14 cellular contexts compared by ENCODE assay signal in the genomic region with DNA sequence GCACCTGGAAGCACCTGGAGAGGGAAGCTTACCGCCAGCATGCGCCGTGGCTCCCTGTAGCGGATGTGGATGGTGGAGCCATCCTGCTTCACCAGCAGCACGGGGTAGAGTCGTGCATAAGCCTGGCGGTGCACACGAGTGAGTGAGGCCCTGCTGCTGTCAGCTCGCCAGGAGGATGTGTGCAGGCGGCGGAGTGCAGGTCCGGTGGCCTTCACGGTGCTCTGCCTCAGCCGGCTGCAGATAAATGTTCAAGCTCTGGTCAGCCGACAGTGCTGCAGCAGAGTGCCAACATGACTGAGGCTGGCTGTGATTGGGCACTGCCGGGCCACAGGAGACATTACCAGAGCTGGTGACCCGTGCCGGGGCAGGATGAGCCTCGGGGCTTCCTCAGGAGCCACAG. TPM values are rescaled to one million over a fixed set of nuclear protein-coding genes. Genes with fewer than 3 reads are reported as not detected.
DNase-seq lines count a peak whose midpoint lies in the region; ATAC-seq, FAIRE-seq and TF ChIP-seq lines count a peak whose summit lies in the region.
"Had no signal": no experiment of that assay in that cellular context is flagged by ENCODE, and none has a peak within 500 bp of the region (broad histone marks: within the 10 kb centered on the region; RNA-seq: fewer than 3 reads in every experiment).

No MANE protein-coding gene starts in this region.

- H3K27ac Mint-ChIP-seq in activated naive CD4-positive, alpha-beta T cell treated with anti-CD3 and anti-CD28 coated beads, Interleukin-2, amount 10 ng/mL, durations not matched to agents 7 days and 5 days, result peak overlapping the region; percentile 90
- no peak overlapping the region for H3K27ac Mint-ChIP-seq in stimulated activated effector memory CD8-positive, alpha-beta T cell treated with anti-CD3 and anti-CD28 coated beads, Interleukin-12 subunit alpha, Interleukin-12 subunit beta, amount 100 ng/mL, for 72 hours

- FAIRE-seq in H1 (lab: Jason Lieb, UNC), result no peak
- FAIRE-seq: colon, pancreas had no signal

- H3K4me2 ChIP-seq in OCI-LY7 (ENCODE audit: low read length), result peak overlapping the region; percentile 99
- peak overlapping the region in 1 of 2 experiments; percentile 90; a peak in 2 of 4 replicates for H3K4me2 ChIP-seq in H1 (ENCODE audit: insufficient read depth in 1 of 2, low read depth in 2 of 2, low read length in 2 of 2)

- no peak overlapping the region for H3K9ac ChIP-seq in H1 (replicated peaks in 1 of 4; ENCODE audit: extremely low read depth in 1 of 4, low read depth in 3 of 4, low read length in 3 of 4)

- ATAC-seq in stimulated activated effector memory CD8-positive, alpha-beta T cell treated with anti-CD3 and anti-CD28 coated beads, Interleukin-12 subunit alpha, Interleukin-12 subunit beta, amount 100 ng/mL, for 72 hours, result no peak
- ATAC-seq in GM18520 (IDR thresholded peaks at IDR 0.05; ENCODE audit: unreplicated experiment), result no peak
- ATAC-seq: pancreas had no signal

- H4K20me1 ChIP-seq in OCI-LY7 (ENCODE audit: insufficient read depth, low read length), result no peaks in the 10 kb centered on the region
- peaks cover 0 to 13% of the 10 kb centered on the region in 2 experiments for H4K20me1 ChIP-seq in H1 (replicated peaks in 1 of 2; ENCODE audit: control insufficient read depth in 1 of 2, insufficient read depth in 2 of 2, low read length in 2 of 2)

- H3K79me2 ChIP-seq in OCI-LY7 (ENCODE audit: insufficient read depth, low read depth, low read length) (peaks cover 8% of the 10 kb centered on the region), H1 (ENCODE audit: control insufficient read depth in 1 of 2, insufficient read depth in 2 of 2, low read length in 2 of 2) (peaks cover 3 to 8% of the 10 kb centered on the region in 2 experiments; a peak in 2 of 4 replicates)

- no peaks in the 10 kb centered on the region for H3K9me3 Mint-ChIP-seq in activated naive CD4-positive, alpha-beta T cell treated with anti-CD3 and anti-CD28 coated beads, Interleukin-2, amount 10 ng/mL, durations not matched to agents 7 days and 5 days
- no peaks in the 10 kb centered on the region for H3K9me3 Mint-ChIP-seq in stimulated activated effector memory CD8-positive, alpha-beta T cell treated with anti-CD3 and anti-CD28 coated beads, Interleukin-12 subunit alpha, Interleukin-12 subunit beta, amount 100 ng/mL, for 72 hours

- POLR2A ChIA-PET in OCI-LY7 (lab: Charles Lee) (interaction anchor here (1.6 kb wide), 1 partner anchor 25 kb away, joined by 5 read pairs; a partner anchor contains a TSS), H1 (lab: Charles Lee; ENCODE audit: partially characterized antibody) (interaction anchor here (1.1 to 1.6 kb wide), 5 partner anchors 10 to 26 kb away, joined by 3 to 4 read pairs (median 4); a partner anchor contains a TSS)

- BruUV-seq in OCI-LY7 (replicated peaks; lab: Mats Ljungman, UMichigan), result no TSS peak

- H2BK12ac ChIP-seq in H1 (ENCODE audit: low read depth, low read length), result no peak overlapping the region

- peaks cover 54% of the 10 kb centered on the region for H3K4me1 Mint-ChIP-seq in activated naive CD4-positive, alpha-beta T cell treated with anti-CD3 and anti-CD28 coated beads, Interleukin-2, amount 10 ng/mL, durations not matched to agents 7 days and 5 days
- peaks cover 54% of the 10 kb centered on the region for H3K4me1 Mint-ChIP-seq in stimulated activated effector memory CD8-positive, alpha-beta T cell treated with anti-CD3 and anti-CD28 coated beads, Interleukin-12 subunit alpha, Interleukin-12 subunit beta, amount 100 ng/mL, for 72 hours

- no peak overlapping the region for H2BK20ac ChIP-seq in H1 (ENCODE audit: low read length)

- no peak overlapping the region for H2BK120ac ChIP-seq in H1 (replicated peaks; ENCODE audit: low read depth, low read length)

- peaks cover 0 to 6% (median 5%) of the 10 kb centered on the region in 4 experiments; a peak in 2 of 7 replicates for H3K27me3 ChIP-seq in H1 (replicated peaks in 1 of 4; ENCODE audit: control insufficient read depth in 3 of 4, extremely low read depth in 1 of 4, insufficient read depth in 3 of 4, low read length in 3 of 4)
- H3K27me3 ChIP-seq: pancreas had no signal

- 95% methylated on average over 19 of the region's 19 CpGs; no CpG with 5 or more reads in 1 of the 2 experiments for WGBS in H1 (ENCODE audit: extremely low coverage in 1 of 2, insufficient coverage in 1 of 2, insufficient read length in 1 of 2, insufficient replicate concordance in 2 of 2, low coverage in 1 of 2, low lambda C conversion rate in 2 of 2, missing lambda C conversion rate in 1 of 2), 2 experiments

- no peak overlapping the region for H3K14ac ChIP-seq in H1 (ENCODE audit: insufficient read length)

- TF ChIP-seq RAD21 in H1 (IDR thresholded peaks at IDR 0.05 in 1 of 2, conservative IDR thresholded peaks at IDR 0.05 in 1 of 2; ENCODE audit: low read depth in 2 of 2, low read length in 2 of 2), result no peak

- no peak for TF ChIP-seq POLR2A in H1 (IDR thresholded peaks at IDR 0.05; ENCODE audit: control extremely low read depth in 1 of 2, low read depth in 2 of 2, low read length in 2 of 2)

- H4K91ac ChIP-seq in H1 (replicated peaks; ENCODE audit: insufficient read length, low read length), result no peak overlapping the region

- H3K4ac ChIP-seq in H1 (replicated peaks; ENCODE audit: insufficient read length, low read depth, low read length), result no peak overlapping the region

- H3K23ac ChIP-seq in H1 (ENCODE audit: insufficient read length), result no peak overlapping the region

- peaks cover 8% of the 10 kb centered on the region; the same call in 1 of the 2 replicates for H3K23me2 ChIP-seq in H1 (ENCODE audit: low read depth, low read length)

- no peak overlapping the region for H2AK5ac ChIP-seq in H1 (ENCODE audit: low read depth, low read length)

- no peak overlapping the region for H3K27ac ChIP-seq in OCI-LY7 (ENCODE audit: low read depth, low read length, poor library complexity, severe bottlenecking)
- H3K27ac ChIP-seq in H1 (ENCODE audit: low read depth, low read length), result no peak overlapping the region

- no peaks in the 10 kb centered on the region for H3K9me2 ChIP-seq in OCI-LY7 (ENCODE audit: insufficient read depth, low read length)

- DNase-seq in activated naive CD4-positive, alpha-beta T cell treated with anti-CD3 and anti-CD28 coated beads, Interleukin-2, amount 10 ng/mL, durations not matched to agents 7 days and 5 days, result no peak
- DNase-seq in activated naive CD4-positive, alpha-beta T cell (lab: John Stamatoyannopoulos, UW), result no peak
- DNase-seq in OCI-LY7 (ENCODE audit: low spot score), result no peak
- no peak for DNase-seq in H1 (ENCODE audit: low read depth in 1 of 2, low spot score in 2 of 2)
- no peak for DNase-seq in stimulated activated effector memory CD8-positive, alpha-beta T cell treated with anti-CD3 and anti-CD28 coated beads, Interleukin-12 subunit alpha, Interleukin-12 subunit beta, amount 100 ng/mL, for 72 hours (ENCODE audit: low spot score in 2 of 2)
- DNase-seq in NCI-H2227 (lab: John Stamatoyannopoulos, UW; ENCODE audit: unreplicated experiment), result no peak
- no peak for DNase-seq in NCI-H748 (lab: John Stamatoyannopoulos, UW; ENCODE audit: unreplicated experiment)
- DNase-seq: islet precursor cell; NCI-H1436; stimulated activated CD4-positive, alpha-beta T cell treated with anti-CD3 and anti-CD28 coated beads, Interleukin-4, amount 100 ng/mL, for 1 hour; substantia nigra had no signal

- no peak overlapping the region for H2BK15ac ChIP-seq in H1 (ENCODE audit: low read length)

- H3K36me3 Mint-ChIP-seq in activated naive CD4-positive, alpha-beta T cell treated with anti-CD3 and anti-CD28 coated beads, Interleukin-2, amount 10 ng/mL, durations not matched to agents 7 days and 5 days, result peaks cover 12% of the 10 kb centered on the region
- H3K36me3 Mint-ChIP-seq in stimulated activated effector memory CD8-positive, alpha-beta T cell treated with anti-CD3 and anti-CD28 coated beads, Interleukin-12 subunit alpha, Interleukin-12 subunit beta, amount 100 ng/mL, for 72 hours, result peaks cover 46% of the 10 kb centered on the region

- H2BK5ac ChIP-seq in H1 (ENCODE audit: low read depth, low read length), result no peak overlapping the region

- H3K27me3 Mint-ChIP-seq in activated naive CD4-positive, alpha-beta T cell treated with anti-CD3 and anti-CD28 coated beads, Interleukin-2, amount 10 ng/mL, durations not matched to agents 7 days and 5 days, result peaks cover 12% of the 10 kb centered on the region

- no peak for TF ChIP-seq EP300 in H1 (IDR thresholded peaks at IDR 0.05; ENCODE audit: borderline replicate concordance in 1 of 2, low read depth in 2 of 2, low read length in 2 of 2)

- H3K9me3 ChIP-seq in OCI-LY7 (ENCODE audit: low read length) (no peaks in the 10 kb centered on the region), H1 (ENCODE audit: insufficient read depth in 2 of 2, low read depth in 1 of 2, low read length in 1 of 2) (no peaks in the 10 kb centered on the region)
- H3K9me3 ChIP-seq: pancreas had no signal

- no peak overlapping the region for H4K5ac ChIP-seq in H1 (ENCODE audit: insufficient read length, low read depth, low read length)

- CTCF ChIA-PET in activated naive CD4-positive, alpha-beta T cell treated with anti-CD3 and anti-CD28 coated beads, Interleukin-2, amount 10 ng/mL, durations not matched to agents 7 days and 5 days (lab: Charles Lee), result interaction anchor here (0.9 kb wide), 1 partner anchor 59 kb away, joined by 3 read pairs; no protein-coding TSS in a partner anchor
- CTCF ChIA-PET in OCI-LY7 (lab: Charles Lee; ENCODE audit: unreplicated experiment), result no interaction called here
- CTCF ChIA-PET in H1 (lab: Charles Lee; ENCODE audit: partially characterized antibody), result interaction anchor here (0.9 to 1.8 kb wide), 4 partner anchors 16 to 364 kb away, joined by 3 to 8 read pairs (median 4); no protein-coding TSS in a partner anchor

- H3K18ac ChIP-seq in H1 (ENCODE audit: extremely low read depth, low read length), result no peak overlapping the region

- peaks cover 12% of the 10 kb centered on the region; the same call in 1 of the 2 replicates for H3K79me1 ChIP-seq in H1 (ENCODE audit: low read depth, low read length)

- H2AFZ ChIP-seq in OCI-LY7 (ENCODE audit: low read length) (no peak overlapping the region), H1 (ENCODE audit: low read length) (no peak overlapping the region)

- H3K56ac ChIP-seq in H1 (replicated peaks; ENCODE audit: insufficient read length, low read depth, low read length), result no peak overlapping the region

- H3K4me3 Mint-ChIP-seq in activated naive CD4-positive, alpha-beta T cell treated with anti-CD3 and anti-CD28 coated beads, Interleukin-2, amount 10 ng/mL, durations not matched to agents 7 days and 5 days, result peak overlapping the region; percentile 87
- H3K4me3 Mint-ChIP-seq in stimulated activated effector memory CD8-positive, alpha-beta T cell treated with anti-CD3 and anti-CD28 coated beads, Interleukin-12 subunit alpha, Interleukin-12 subunit beta, amount 100 ng/mL, for 72 hours, result peak overlapping the region; percentile 91

- intact Hi-C loops in OCI-LY7 (cut with micrococcal nuclease; ENCODE audit: unreplicated experiment), result no loop called here

- H3K4me3 ChIP-seq in OCI-LY7 (ENCODE audit: low read depth, low read length, poor library complexity, severe bottlenecking) (no peak overlapping the region), H1 (ENCODE audit: extremely low read depth in 1 of 4, insufficient read depth in 2 of 4, low read depth in 3 of 4, low read length in 4 of 4) (no peak overlapping the region)

- H3K36me3 ChIP-seq in OCI-LY7 (ENCODE audit: insufficient read depth, low read length) (peaks cover 10% of the 10 kb centered on the region; the same call in 1 of the 2 replicates), H1 (ENCODE audit: control insufficient read depth in 2 of 4, insufficient read depth in 4 of 4, low read length in 3 of 4) (peaks cover 3 to 16% (median 8%) of the 10 kb centered on the region in 4 experiments; a peak in 5 of 8 replicates)
- H3K36me3 ChIP-seq: pancreas had no signal

- peaks cover 25% of the 10 kb centered on the region for H3K4me1 ChIP-seq in OCI-LY7 (ENCODE audit: insufficient read depth, low read length, poor library complexity, severe bottlenecking)
- peaks cover 0 to 7% (median under 1%) of the 10 kb centered on the region in 4 experiments; a peak in 6 of 7 replicates for H3K4me1 ChIP-seq in H1 (replicated peaks in 1 of 4; ENCODE audit: control insufficient read depth in 3 of 4, insufficient read depth in 4 of 4, low read length in 3 of 4)

- no peak for TF ChIP-seq CTCF in OCI-LY7 (conservative IDR thresholded peaks at IDR 0.05; ENCODE audit: low read length)
- TF ChIP-seq CTCF in H1 (IDR thresholded peaks at IDR 0.05; ENCODE audit: control extremely low read depth in 1 of 3, insufficient read depth in 1 of 3, low read depth in 1 of 3, low read length in 3 of 3), result no peak

- peak overlapping the region; percentile 60; the same call in 1 of the 2 replicates for H4K8ac ChIP-seq in H1 (ENCODE audit: extremely low read depth, insufficient read depth, low read length)

RNA-seq across cellular contexts. Expression of a gene that starts 1.5 kb away (rescaled TPM):
- total RNA-seq in OCI-LY7 (2014; rRNA removed; shearing (Covaris generic)), result 92.8 and 99.5 TPM in 2 replicates
- total RNA-seq in OCI-LY7 (2022), result 46.3 and 50.0 TPM in 2 replicates
- 59.0 and 62.7 TPM in 2 replicates for total RNA-seq in H1 (2021; fragmentation: NEBNext Ultra II Directional; extraction: Animal tissue kit (Norgen Biotek cat#: 25700))
- 244 and 249 TPM in 2 replicates for polyA plus RNA-seq in H1 (2011; rRNA removed)
- polyA plus RNA-seq in H1 (2011; cell fraction: cytosol; rRNA removed), result 186 TPM
- 157 TPM for polyA plus RNA-seq in H1 (2011; cell fraction: nucleus; rRNA removed)
- 31.0 to 91.5 TPM (median 85.9 TPM) in 4 replicates for polyA plus RNA-seq in H1 (2012, experiment 1 of 2)
- polyA plus RNA-seq in H1 (2012, experiment 2 of 2), result 110 TPM
- 72.3 TPM for polyA plus RNA-seq in H1 (2013, experiment 1 of 2)
- 69.2 TPM for polyA plus RNA-seq in H1 (2013, experiment 2 of 2)
- polyA minus RNA-seq in H1 (2011; rRNA and poly(A)+ RNA removed), result 30.6 and 36.8 TPM in 2 replicates
- polyA minus RNA-seq in H1 (2011; cell fraction: cytosol; rRNA and poly(A)+ RNA removed), result 38.5 TPM
- polyA minus RNA-seq in H1 (2011; cell fraction: nucleus; rRNA and poly(A)+ RNA removed), result 46.7 TPM

RNA-seq across cellular contexts. Expression of a gene that starts 4.5 kb away (rescaled TPM):
- total RNA-seq in OCI-LY7 (2014; rRNA removed; shearing (Covaris generic)), result 33.3 and 33.4 TPM in 2 replicates
- total RNA-seq in OCI-LY7 (2022), result 30.7 and 32.2 TPM in 2 replicates
- total RNA-seq in H1 (2021; fragmentation: NEBNext Ultra II Directional; extraction: Animal tissue kit (Norgen Biotek cat#: 25700)), result 19.9 and 22.5 TPM in 2 replicates
- polyA plus RNA-seq in H1 (2011; rRNA removed), result 18.6 and 28.5 TPM in 2 replicates
- 23.7 TPM for polyA plus RNA-seq in H1 (2011; cell fraction: cytosol; rRNA removed)
- polyA plus RNA-seq in H1 (2011; cell fraction: nucleus; rRNA removed), result 41.3 TPM
- 15.0 to 30.9 TPM (median 25.2 TPM) in 4 replicates for polyA plus RNA-seq in H1 (2012, experiment 1 of 2)
- polyA plus RNA-seq in H1 (2012, experiment 2 of 2), result 17.1 TPM
- polyA plus RNA-seq in H1 (2013, experiment 1 of 2), result 26.2 TPM
- polyA plus RNA-seq in H1 (2013, experiment 2 of 2), result 25.8 TPM
- 1.3 and 1.4 TPM in 2 replicates for polyA minus RNA-seq in H1 (2011; rRNA and poly(A)+ RNA removed)
- 4.6 TPM for polyA minus RNA-seq in H1 (2011; cell fraction: cytosol; rRNA and poly(A)+ RNA removed)
- 5.5 TPM for polyA minus RNA-seq in H1 (2011; cell fraction: nucleus; rRNA and poly(A)+ RNA removed)

RNA-seq across cellular contexts. Expression of a gene that starts 25.1 kb away (rescaled TPM):
- total RNA-seq in OCI-LY7 (2014; rRNA removed; shearing (Covaris generic)), result 125 and 163 TPM in 2 replicates
- 311 and 322 TPM in 2 replicates for total RNA-seq in OCI-LY7 (2022)
- total RNA-seq in H1 (2021; fragmentation: NEBNext Ultra II Directional; extraction: Animal tissue kit (Norgen Biotek cat#: 25700)), result 265 and 267 TPM in 2 replicates
- 471 and 606 TPM in 2 replicates for polyA plus RNA-seq in H1 (2011; rRNA removed)
- 441 TPM for polyA plus RNA-seq in H1 (2011; cell fraction: cytosol; rRNA removed)
- 308 TPM for polyA plus RNA-seq in H1 (2011; cell fraction: nucleus; rRNA removed)
- polyA plus RNA-seq in H1 (2012, experiment 1 of 2), result 315 to 344 TPM (median 336 TPM) in 4 replicates
- polyA plus RNA-seq in H1 (2012, experiment 2 of 2), result 366 TPM
- polyA plus RNA-seq in H1 (2013, experiment 1 of 2), result 193 TPM
- 197 TPM for polyA plus RNA-seq in H1 (2013, experiment 2 of 2)
- polyA minus RNA-seq in H1 (2011; rRNA and poly(A)+ RNA removed), result 359 and 424 TPM in 2 replicates
- polyA minus RNA-seq in H1 (2011; cell fraction: cytosol; rRNA and poly(A)+ RNA removed), result 253 TPM
- polyA minus RNA-seq in H1 (2011; cell fraction: nucleus; rRNA and poly(A)+ RNA removed), result 129 TPM

RNA-seq across cellular contexts. Expression of a gene that starts 32.4 kb away (rescaled TPM):
- total RNA-seq in OCI-LY7 (2014; rRNA removed; shearing (Covaris generic)), result 197 and 201 TPM in 2 replicates
- total RNA-seq in OCI-LY7 (2022), result 131 and 154 TPM in 2 replicates
- 68.5 TPM in 2 replicates for total RNA-seq in H1 (2021; fragmentation: NEBNext Ultra II Directional; extraction: Animal tissue kit (Norgen Biotek cat#: 25700))
- polyA plus RNA-seq in H1 (2011; rRNA removed), result 182 and 183 TPM in 2 replicates
- 167 TPM for polyA plus RNA-seq in H1 (2011; cell fraction: cytosol; rRNA removed)
- polyA plus RNA-seq in H1 (2011; cell fraction: nucleus; rRNA removed), result 249 TPM
- 36.2 to 105 TPM (median 94.7 TPM) in 4 replicates for polyA plus RNA-seq in H1 (2012, experiment 1 of 2)
- 106 TPM for polyA plus RNA-seq in H1 (2012, experiment 2 of 2)
- 97.5 TPM for polyA plus RNA-seq in H1 (2013, experiment 1 of 2)
- 90.9 TPM for polyA plus RNA-seq in H1 (2013, experiment 2 of 2)
- 25.4 and 32.8 TPM in 2 replicates for polyA minus RNA-seq in H1 (2011; rRNA and poly(A)+ RNA removed)
- 33.8 TPM for polyA minus RNA-seq in H1 (2011; cell fraction: cytosol; rRNA and poly(A)+ RNA removed)
- polyA minus RNA-seq in H1 (2011; cell fraction: nucleus; rRNA and poly(A)+ RNA removed), result 70.3 TPM

RNA-seq across cellular contexts. Expression of a gene that starts 42.1 kb away (rescaled TPM):
- total RNA-seq in OCI-LY7 (2014; rRNA removed; shearing (Covaris generic)), result 0.22 and 0.31 TPM in 2 replicates
- 0.53 and 0.80 TPM in 2 replicates for total RNA-seq in OCI-LY7 (2022)
- total RNA-seq in H1 (2021; fragmentation: NEBNext Ultra II Directional; extraction: Animal tissue kit (Norgen Biotek cat#: 25700)), result 0.54 and 0.55 TPM in 2 replicates
- polyA plus RNA-seq in H1 (2011; rRNA removed), result 0.17 and 0.28 TPM in 2 replicates
- polyA plus RNA-seq in H1 (2011; cell fraction: cytosol; rRNA removed), result 0.27 TPM
- 0.54 TPM for polyA plus RNA-seq in H1 (2011; cell fraction: nucleus; rRNA removed)
- polyA plus RNA-seq in H1 (2012, experiment 1 of 2), result 0.25 to 0.57 TPM (median 0.40 TPM) in 4 replicates
- polyA plus RNA-seq in H1 (2012, experiment 2 of 2), result 0.10 TPM
- polyA plus RNA-seq in H1 (2013, experiment 1 of 2), result 0.36 TPM
- polyA plus RNA-seq in H1 (2013, experiment 2 of 2), result 0.40 TPM
- polyA minus RNA-seq in H1 (2011; rRNA and poly(A)+ RNA removed), result 0.16 and 0.22 TPM in 2 replicates
- not detected for polyA minus RNA-seq in H1 (2011; cell fraction: cytosol; rRNA and poly(A)+ RNA removed)
- 0.60 TPM for polyA minus RNA-seq in H1 (2011; cell fraction: nucleus; rRNA and poly(A)+ RNA removed)
